ENCODE assay signal across 8 cellular contexts in genomic region chr18:76493213-76494107, GRCh38.
A peak's percentile ranks its signal among the peaks of the same experiment; 100 is the strongest.
DNase-seq lines count a peak whose midpoint lies in the region; ATAC-seq and TF ChIP-seq lines count a peak whose summit lies in the region.

No MANE protein-coding gene starts in this region.

- H3K27ac ChIP-seq in neutrophil, result peak overlapping the region; percentile 96

- peak; percentile 10 for ATAC-seq in HG02759 (IDR thresholded peaks at IDR 0.05; ENCODE audit: unreplicated experiment)

- DNase-seq in activated CD8-positive, alpha-beta memory T cell treated with anti-CD3 and anti-CD28 coated beads for 24 hours, result peak; percentile 66
- no peak for DNase-seq in activated CD8-positive, alpha-beta memory T cell treated with anti-CD3 and anti-CD28 coated beads, Interleukin-2, amount 50 U/mL, for 48 hours
- peak; percentile 73 for DNase-seq in NCI-H2227 (lab: John Stamatoyannopoulos, UW; ENCODE audit: unreplicated experiment)
- peak; percentile 28 for DNase-seq in activated CD8-positive, alpha-beta memory T cell treated with anti-CD3 and anti-CD28 coated beads, Interleukin-2, amount 50 U/mL, for 4 hours
- DNase-seq in foreskin fibroblast, result peak; percentile 72 to 85
- no peak for DNase-seq in NCI-H2029 treated with DMSO at 0.1 percent for 48 hours (lab: John Stamatoyannopoulos, UW)

- H3K4me3 ChIP-seq in foreskin fibroblast (ENCODE audit: low read depth in 1 of 2, low read length in 2 of 2) (peak overlapping the region; percentile 72 to 84), neutrophil (ENCODE audit: low read depth in 1 of 2, low read length in 1 of 2) (peak overlapping the region; percentile 89 to 95)

- H3K9me3 ChIP-seq in neutrophil, result no peaks in the 10 kb centered on the region

- no peaks in the 10 kb centered on the region for H3K27me3 ChIP-seq in neutrophil

- TF ChIP-seq CTCF in foreskin fibroblast (IDR thresholded peaks at IDR 0.05; ENCODE audit: low read depth, low read length), result no peak
- TF ChIP-seq CTCF in neutrophil (IDR thresholded peaks at IDR 0.05), result no peak

- peaks cover 50 to 55% of the 10 kb centered on the region in 2 experiments for H3K4me1 ChIP-seq in neutrophil (ENCODE audit: control insufficient read depth in 1 of 2, insufficient read depth in 1 of 2, low read depth in 1 of 2, low read length in 1 of 2)

- no peaks in the 10 kb centered on the region for H3K36me3 ChIP-seq in neutrophil

Comparison
In these comparisons a context has a peak if more than half of its experiments do, and no peak if none do; other contexts are left out.
1. DNase-seq: peak in activated CD8-positive, alpha-beta memory T cell treated with anti-CD3 and anti-CD28 coated beads for 24 hours (single experiment), NCI-H2227 (single experiment), activated CD8-positive, alpha-beta memory T cell treated with anti-CD3 and anti-CD28 coated beads, Interleukin-2, amount 50 U/mL, for 4 hours (single experiment) and foreskin fibroblast (2 of 2); none in activated CD8-positive, alpha-beta memory T cell treated with anti-CD3 and anti-CD28 coated beads, Interleukin-2, amount 50 U/mL, for 48 hours (single experiment) and NCI-H2029 treated with DMSO at 0.1 percent for 48 hours (single experiment).